In genomic region chr6:27479319-27480182, GRCh38 we compare ENCODE assay signal across 8 cellular contexts. TPM values are rescaled to one million over a fixed set of nuclear protein-coding genes. Genes with fewer than 3 reads are reported as not detected.
DNase-seq lines count a peak whose midpoint lies in the region; ATAC-seq lines count a peak whose summit lies in the region.

No MANE protein-coding gene starts in this region.

- no peaks in the 10 kb centered on the region for H3K27me3 ChIP-seq in endocrine pancreas (ENCODE audit: control insufficient read depth, insufficient read depth, low read length)

- 1% methylated on average over 19 to 23 of the region's 33 CpGs for whole genome bisulfite sequencing in mesodermal cell (ENCODE audit: insufficient coverage in 2 of 2), 2 experiments

- H3K4me3 ChIP-seq in endocrine pancreas (ENCODE audit: control insufficient read depth, insufficient read depth, low read length) (peak overlapping the region; percentile 90), mesodermal cell (ENCODE audit: extremely low read depth, insufficient read depth, low read length, poor library complexity, severe bottlenecking) (peak overlapping the region; percentile 59)

- ATAC-seq in GM19463 (IDR thresholded peaks at IDR 0.05; ENCODE audit: unreplicated experiment) (peak; percentile 49), HG03575 (IDR thresholded peaks at IDR 0.05; ENCODE audit: extremely low read depth, insufficient number of reproducible peaks, low FRiP score, unreplicated experiment) (peak; percentile 31)

- DNase-seq in COLO668 (lab: John Stamatoyannopoulos, UW; ENCODE audit: unreplicated experiment) (peak; percentile 50), NK-92 (lab: John Stamatoyannopoulos, UW; ENCODE audit: unreplicated experiment) (peak; percentile 7)
- peak; percentile 97 for DNase-seq in activated CD8-positive, alpha-beta memory T cell treated with anti-CD3 and anti-CD28 coated beads for 24 hours
- DNase-seq in stimulated activated CD8-positive, alpha-beta memory T cell treated with anti-CD3 and anti-CD28 coated beads, Interleukin-15, amount 100 ng/mL, for 4 hours (ENCODE audit: low read depth in 2 of 2): peak; percentile 70 to 72

- H3K4me1 ChIP-seq in endocrine pancreas (ENCODE audit: control insufficient read depth, insufficient read depth, low read length) (no peaks in the 10 kb centered on the region), mesodermal cell (ENCODE audit: control insufficient read depth, insufficient read depth, low read length, poor library complexity, severe bottlenecking) (no peaks in the 10 kb centered on the region)

- H3K9me3 ChIP-seq in endocrine pancreas (ENCODE audit: control insufficient read depth, low read length) (no peaks in the 10 kb centered on the region), mesodermal cell (ENCODE audit: control insufficient read depth, low read length) (no peaks in the 10 kb centered on the region)

- H3K27ac ChIP-seq in mesodermal cell (ENCODE audit: low read depth, low read length, severe bottlenecking): peak overlapping the region; percentile 68

- H3K9ac ChIP-seq in endocrine pancreas (ENCODE audit: control insufficient read depth, insufficient read depth, low read length): peak overlapping the region; percentile 81

- H3K36me3 ChIP-seq in endocrine pancreas (ENCODE audit: control insufficient read depth, insufficient read depth, low read length) (no peaks in the 10 kb centered on the region), mesodermal cell (ENCODE audit: control insufficient read depth, insufficient read depth, low read length) (no peaks in the 10 kb centered on the region)

RNA-seq across cellular contexts. Expression of gene ZNF184, which starts 6.6 kb away (rescaled TPM):
- polyA plus RNA-seq in mesodermal cell (2013, experiment 1 of 2): 9.6 TPM
- polyA plus RNA-seq in mesodermal cell (2013, experiment 2 of 2): 11.8 TPM

Comparison
In these comparisons a context has a peak if more than half of its experiments do, and no peak if none do; other contexts are left out.
1. Peak in every context shown above with its lines: DNase-seq, ATAC-seq, H3K4me3 ChIP-seq and H3K27ac ChIP-seq.
2. DNase-seq: peak in every context shown above with its lines; median percentile 97 in activated CD8-positive, alpha-beta memory T cell treated with anti-CD3 and anti-CD28 coated beads for 24 hours; 71 in stimulated activated CD8-positive, alpha-beta memory T cell treated with anti-CD3 and anti-CD28 coated beads, Interleukin-15, amount 100 ng/mL, for 4 hours; 50 in COLO668; 7 in NK-92.